Comparison of ENCODE assay signal across 1 cellular context in the genomic region with DNA sequence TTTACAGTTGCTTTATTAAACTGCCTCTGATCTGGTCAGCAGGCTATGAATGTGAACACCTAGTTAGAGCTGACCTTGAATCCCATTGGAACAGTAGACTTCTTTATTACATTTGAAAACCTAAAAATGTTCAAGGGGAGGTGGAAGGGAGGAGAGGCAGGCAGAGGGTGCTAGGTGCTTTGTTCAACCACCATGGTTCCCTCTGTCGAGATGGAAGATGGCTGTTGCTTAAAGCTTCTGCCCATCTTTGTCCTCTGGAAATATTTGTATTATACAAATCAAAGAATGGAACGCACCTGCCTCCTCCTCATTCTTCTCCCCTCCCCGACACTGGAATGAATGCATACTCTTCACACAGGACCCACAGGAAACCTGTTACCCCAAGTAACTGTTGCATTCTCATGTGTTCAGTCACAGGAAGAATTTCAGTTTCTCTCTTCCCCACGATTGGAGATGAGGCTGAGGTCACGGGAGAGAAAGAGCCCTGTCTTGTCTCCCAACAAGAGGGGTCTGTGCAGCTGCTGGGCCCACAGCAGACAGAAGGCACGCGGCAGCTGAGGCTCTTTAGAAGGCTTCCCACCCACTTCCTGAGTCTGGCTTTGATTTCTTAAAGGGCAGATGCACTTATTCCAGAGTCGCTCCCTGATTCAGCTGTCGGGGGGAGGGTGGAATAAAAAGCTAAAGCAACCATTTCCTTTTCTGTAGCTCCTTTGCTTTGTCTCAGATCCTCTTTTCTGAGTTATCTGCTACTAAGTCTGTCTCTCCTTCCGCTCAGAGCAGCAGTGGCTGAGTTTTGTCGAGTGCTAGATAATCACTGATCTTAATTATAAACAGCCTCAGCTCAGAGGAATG.
TF ChIP-seq lines count a peak whose summit lies in the region.

No MANE protein-coding gene starts in this region.

TF ChIP-seq in WTC11, 78 proteins besides CTCF, POLR2A, EP300 and RAD21 (continued from another document):
- TF ChIP-seq, protein P1, sequence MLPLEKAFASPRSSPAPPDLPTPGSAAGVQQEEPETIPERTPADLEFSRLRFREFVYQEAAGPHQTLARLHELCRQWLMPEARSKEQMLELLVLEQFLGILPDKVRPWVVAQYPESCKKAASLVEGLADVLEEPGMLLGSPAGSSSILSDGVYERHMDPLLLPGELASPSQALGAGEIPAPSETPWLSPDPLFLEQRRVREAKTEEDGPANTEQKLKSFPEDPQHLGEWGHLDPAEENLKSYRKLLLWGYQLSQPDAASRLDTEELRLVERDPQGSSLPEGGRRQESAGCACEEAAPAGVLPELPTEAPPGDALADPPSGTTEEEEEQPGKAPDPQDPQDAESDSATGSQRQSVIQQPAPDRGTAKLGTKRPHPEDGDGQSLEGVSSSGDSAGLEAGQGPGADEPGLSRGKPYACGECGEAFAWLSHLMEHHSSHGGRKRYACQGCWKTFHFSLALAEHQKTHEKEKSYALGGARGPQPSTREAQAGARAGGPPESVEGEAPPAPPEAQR (CRISPR knock-in tag; IDR thresholded peaks at IDR 0.05), result no peak
- TF ChIP-seq SMAD4 (CRISPR knock-in tag; IDR thresholded peaks at IDR 0.05) (no peak), SMAD3 (CRISPR knock-in tag; IDR thresholded peaks at IDR 0.05; ENCODE audit: borderline replicate concordance) (no peak), ZNF416 (CRISPR knock-in tag; IDR thresholded peaks at IDR 0.05) (no peak), ESRRA (CRISPR knock-in tag; IDR thresholded peaks at IDR 0.05; ENCODE audit: borderline replicate concordance) (no peak), ELF4 (CRISPR knock-in tag; IDR thresholded peaks at IDR 0.05; ENCODE audit: low read depth) (no peak), HMGA2 (CRISPR knock-in tag; IDR thresholded peaks at IDR 0.05) (no peak), ZNF423 (CRISPR knock-in tag; IDR thresholded peaks at IDR 0.05) (no peak), ZNF219 (CRISPR knock-in tag; IDR thresholded peaks at IDR 0.05; ENCODE audit: borderline replicate concordance) (no peak), NR3C1 (CRISPR knock-in tag; conservative IDR thresholded peaks at IDR 0.05; ENCODE audit: low read depth) (no peak), PRRX2 (CRISPR knock-in tag; IDR thresholded peaks at IDR 0.05) (no peak), ZNF138 (CRISPR knock-in tag; conservative IDR thresholded peaks at IDR 0.05) (no peak), ETV6 (CRISPR knock-in tag; IDR thresholded peaks at IDR 0.05) (no peak)
- TF ChIP-seq, protein P2, sequence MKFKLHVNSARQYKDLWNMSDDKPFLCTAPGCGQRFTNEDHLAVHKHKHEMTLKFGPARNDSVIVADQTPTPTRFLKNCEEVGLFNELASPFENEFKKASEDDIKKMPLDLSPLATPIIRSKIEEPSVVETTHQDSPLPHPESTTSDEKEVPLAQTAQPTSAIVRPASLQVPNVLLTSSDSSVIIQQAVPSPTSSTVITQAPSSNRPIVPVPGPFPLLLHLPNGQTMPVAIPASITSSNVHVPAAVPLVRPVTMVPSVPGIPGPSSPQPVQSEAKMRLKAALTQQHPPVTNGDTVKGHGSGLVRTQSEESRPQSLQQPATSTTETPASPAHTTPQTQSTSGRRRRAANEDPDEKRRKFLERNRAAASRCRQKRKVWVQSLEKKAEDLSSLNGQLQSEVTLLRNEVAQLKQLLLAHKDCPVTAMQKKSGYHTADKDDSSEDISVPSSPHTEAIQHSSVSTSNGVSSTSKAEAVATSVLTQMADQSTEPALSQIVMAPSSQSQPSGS (CRISPR knock-in tag; IDR thresholded peaks at IDR 0.05; ENCODE audit: borderline replicate concordance, low read depth), result no peak
- TF ChIP-seq, protein P3, sequence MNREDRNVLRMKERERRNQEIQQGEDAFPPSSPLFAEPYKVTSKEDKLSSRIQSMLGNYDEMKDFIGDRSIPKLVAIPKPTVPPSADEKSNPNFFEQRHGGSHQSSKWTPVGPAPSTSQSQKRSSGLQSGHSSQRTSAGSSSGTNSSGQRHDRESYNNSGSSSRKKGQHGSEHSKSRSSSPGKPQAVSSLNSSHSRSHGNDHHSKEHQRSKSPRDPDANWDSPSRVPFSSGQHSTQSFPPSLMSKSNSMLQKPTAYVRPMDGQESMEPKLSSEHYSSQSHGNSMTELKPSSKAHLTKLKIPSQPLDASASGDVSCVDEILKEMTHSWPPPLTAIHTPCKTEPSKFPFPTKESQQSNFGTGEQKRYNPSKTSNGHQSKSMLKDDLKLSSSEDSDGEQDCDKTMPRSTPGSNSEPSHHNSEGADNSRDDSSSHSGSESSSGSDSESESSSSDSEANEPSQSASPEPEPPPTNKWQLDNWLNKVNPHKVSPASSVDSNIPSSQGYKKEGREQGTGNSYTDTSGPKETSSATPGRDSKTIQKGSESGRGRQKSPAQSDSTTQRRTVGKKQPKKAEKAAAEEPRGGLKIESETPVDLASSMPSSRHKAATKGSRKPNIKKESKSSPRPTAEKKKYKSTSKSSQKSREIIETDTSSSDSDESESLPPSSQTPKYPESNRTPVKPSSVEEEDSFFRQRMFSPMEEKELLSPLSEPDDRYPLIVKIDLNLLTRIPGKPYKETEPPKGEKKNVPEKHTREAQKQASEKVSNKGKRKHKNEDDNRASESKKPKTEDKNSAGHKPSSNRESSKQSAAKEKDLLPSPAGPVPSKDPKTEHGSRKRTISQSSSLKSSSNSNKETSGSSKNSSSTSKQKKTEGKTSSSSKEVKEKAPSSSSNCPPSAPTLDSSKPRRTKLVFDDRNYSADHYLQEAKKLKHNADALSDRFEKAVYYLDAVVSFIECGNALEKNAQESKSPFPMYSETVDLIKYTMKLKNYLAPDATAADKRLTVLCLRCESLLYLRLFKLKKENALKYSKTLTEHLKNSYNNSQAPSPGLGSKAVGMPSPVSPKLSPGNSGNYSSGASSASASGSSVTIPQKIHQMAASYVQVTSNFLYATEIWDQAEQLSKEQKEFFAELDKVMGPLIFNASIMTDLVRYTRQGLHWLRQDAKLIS (CRISPR knock-in tag; IDR thresholded peaks at IDR 0.05; ENCODE audit: borderline replicate concordance), result no peak
